Comparison of ENCODE assay signal across 9 cellular contexts in the genomic region with DNA sequence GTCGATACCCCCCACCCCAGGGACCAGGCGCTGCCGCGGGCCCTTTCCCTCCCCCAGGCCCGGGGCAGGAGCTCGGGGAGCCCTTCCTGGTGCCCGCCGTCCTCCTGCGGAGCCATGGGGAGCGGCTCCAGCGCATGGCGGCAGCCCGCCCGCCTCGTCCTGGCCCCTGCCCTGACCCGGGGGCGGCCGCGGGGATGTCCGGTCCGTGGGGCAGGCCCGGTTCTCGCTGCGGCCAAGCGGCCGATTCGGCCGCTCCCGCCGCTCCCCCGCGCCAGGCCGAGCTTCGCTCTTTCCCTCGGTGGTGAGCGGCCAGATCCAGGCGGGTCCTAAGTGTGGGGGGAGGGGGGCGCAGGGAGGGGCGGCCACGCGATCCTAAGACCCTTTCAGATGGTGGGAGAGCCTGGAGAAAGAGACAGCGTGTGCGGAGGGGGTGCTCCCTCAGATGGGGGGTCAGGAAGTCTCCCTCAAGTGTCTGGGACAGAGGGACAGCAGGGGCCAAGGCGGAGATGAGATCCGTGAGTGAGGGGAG. TPM values are rescaled to one million over a fixed set of nuclear protein-coding genes. Genes with fewer than 3 reads are reported as not detected.
DNase-seq lines count a peak whose midpoint lies in the region; FAIRE-seq and TF ChIP-seq lines count a peak whose summit lies in the region.
"Had no signal": no experiment of that assay in that cellular context is flagged by ENCODE, and none has a peak within 500 bp of the region (broad histone marks: within the 10 kb centered on the region; RNA-seq: fewer than 3 reads in every experiment).

No MANE protein-coding gene starts in this region.

- peaks cover 23% of the 10 kb centered on the region for H3K4me1 Mint-ChIP-seq in T-helper 1 cell treated with Interleukin-12 subunit alpha and Interleukin-12 subunit beta and Interleukin-4 antibody, amounts not matched to agents 30 μg/mL and 1 μg/mL, for 36 hours (ENCODE audit: low read depth)

- no peak for TF ChIP-seq CTCF in stomach (IDR thresholded peaks at IDR 0.05)

- H3K27ac Mint-ChIP-seq in T-helper 1 cell treated with Interleukin-12 subunit alpha and Interleukin-12 subunit beta and Interleukin-4 antibody, amounts not matched to agents 30 μg/mL and 1 μg/mL, for 36 hours = no peak overlapping the region

- no peak for TF ChIP-seq EP300 in stomach (IDR thresholded peaks at IDR 0.05)

- H3K36me3 ChIP-seq in stomach = peaks cover 0 to 6% (median 0%) of the 10 kb centered on the region in 4 donors

- DNase-seq in T-helper 1 cell (no peak), iPS-NIHi7 (ENCODE audit: extremely low spot score) (peak; percentile 40), stomach (no peak), NCI-H1105 (lab: John Stamatoyannopoulos, UW) (no peak), GM12891 (ENCODE audit: insufficient read length, low spot score) (no peak), NK-92 (lab: John Stamatoyannopoulos, UW; ENCODE audit: unreplicated experiment) (no peak)
- DNase-seq: DND-41 had no signal

- WGBS in stomach, 5 donors = 1 to 5% (median 3%) methylated on average over 9 to 45 of the region's 45 CpGs

- peak overlapping the region; percentile 31 for H3K4me3 Mint-ChIP-seq in T-helper 1 cell treated with Interleukin-12 subunit alpha and Interleukin-12 subunit beta and Interleukin-4 antibody, amounts not matched to agents 30 μg/mL and 1 μg/mL, for 36 hours

- peaks cover 23% of the 10 kb centered on the region for H3K27me3 Mint-ChIP-seq in T-helper 1 cell treated with Interleukin-12 subunit alpha and Interleukin-12 subunit beta and Interleukin-4 antibody, amounts not matched to agents 30 μg/mL and 1 μg/mL, for 36 hours (ENCODE audit: low read depth)

- peaks cover 19 to 63% (median 43%) of the 10 kb centered on the region in 4 donors for H3K4me1 ChIP-seq in stomach

- intact Hi-C loops in stomach (cut with DNase I; ENCODE audit: low total_unique reads) = no loop called here

- H3K9me3 ChIP-seq in stomach = no peaks in the 10 kb centered on the region

- peak overlapping the region; percentile 80 to 94 (median 86) for H3K4me3 ChIP-seq in stomach

- no peak for FAIRE-seq in GM12891 (lab: Jason Lieb, UNC)

- H3K9me3 Mint-ChIP-seq in T-helper 1 cell treated with Interleukin-12 subunit alpha and Interleukin-12 subunit beta and Interleukin-4 antibody, amounts not matched to agents 30 μg/mL and 1 μg/mL, for 36 hours = peaks cover 16% of the 10 kb centered on the region

- peaks cover 26% of the 10 kb centered on the region for H3K36me3 Mint-ChIP-seq in T-helper 1 cell treated with Interleukin-12 subunit alpha and Interleukin-12 subunit beta and Interleukin-4 antibody, amounts not matched to agents 30 μg/mL and 1 μg/mL, for 36 hours (ENCODE audit: low read depth)

- H3K27me3 ChIP-seq in stomach = peaks cover 0 to 10% (median 0%) of the 10 kb centered on the region in 3 donors

- no peak for TF ChIP-seq POLR2A in stomach (IDR thresholded peaks at IDR 0.05)
- no peak for TF ChIP-seq POLR2A in GM12891 (IDR thresholded peaks at IDR 0.05; ENCODE audit: low read depth, low read length)

- H3K27ac ChIP-seq in angular gyrus (ENCODE audit: low read depth, low read length) (peak overlapping the region; percentile 81), stomach (peak overlapping the region; percentile 77 to 86 (median 80))

TF ChIP-seq in GM12891, 5 proteins besides CTCF, POLR2A, EP300 and RAD21:
- TF ChIP-seq PAX5 (IDR thresholded peaks at IDR 0.05; ENCODE audit: insufficient read depth, low read length, severe bottlenecking) = no peak
- no peak for TF ChIP-seq TAF1 (IDR thresholded peaks at IDR 0.05; ENCODE audit: low read depth, low read length)
- TF ChIP-seq POU2F2 (IDR thresholded peaks at IDR 0.05; ENCODE audit: low read depth, low read length) = no peak
- TF ChIP-seq SPI1 (IDR thresholded peaks at IDR 0.05; ENCODE audit: low read depth, low read length) = no peak
- no peak for TF ChIP-seq POLR2AphosphoS5 (IDR thresholded peaks at IDR 0.05; ENCODE audit: low read depth, low read length)

RNA-seq across cellular contexts. Expression of a gene that starts 1.3 kb away (rescaled TPM):
- 100 to 1,000 TPM in 3 of 5 donors, 10 to 100 TPM in 2; 22.2 to 793 (median 111) TPM for total RNA-seq in stomach
- polyA plus RNA-seq in stomach = 10 to 100 TPM; 18.2 to 38.6 (median 23.5) TPM
- polyA plus RNA-seq in GM12891 (2012; ENCODE audit: low read depth, missing spikeins) = 27.8 TPM

RNA-seq across cellular contexts. Expression of a gene that starts 12.2 kb away (rescaled TPM):
- total RNA-seq in stomach = 100 to 1,000 TPM in 1 of 5 donors, 10 to 100 TPM in 4; 38.5 to 183 (median 61.7) TPM
- polyA plus RNA-seq in stomach = 100 to 1,000 TPM; 102 to 130 (median 123) TPM
- polyA plus RNA-seq in GM12891 (2012; ENCODE audit: low read depth, missing spikeins) = 99.8 TPM

RNA-seq across cellular contexts. Expression of a gene that starts 20.3 kb away (rescaled TPM):
- total RNA-seq in stomach = 100 to 1,000 TPM; 256 to 629 (median 539) TPM
- 100 to 1,000 TPM; 103 to 143 (median 135) TPM for polyA plus RNA-seq in stomach
- 85.5 TPM for polyA plus RNA-seq in GM12891 (2012; ENCODE audit: low read depth, missing spikeins)
